20 cellular contexts compared by ENCODE assay signal in genomic region chr1:181095260-181095659, GRCh38. TPM values are rescaled to one million over a fixed set of nuclear protein-coding genes. Genes with fewer than 3 reads are reported as not detected.
A peak's percentile ranks its signal among the peaks of the same experiment; 100 is the strongest.
DNase-seq lines count a peak whose midpoint lies in the region; ATAC-seq and TF ChIP-seq lines count a peak whose summit lies in the region.
"Had no signal": no experiment of that assay in that cellular context is flagged by ENCODE, and none has a peak within 500 bp of the region (broad histone marks: within the 10 kb centered on the region; RNA-seq: fewer than 3 reads in every experiment).

No MANE protein-coding gene starts in this region.

- H3K9me3 Mint-ChIP-seq in MCF 10A (ENCODE audit: unreplicated experiment) (no peaks in the 10 kb centered on the region), brain (peaks cover 0 to 2% (median 0%) of the 10 kb centered on the region in 5 experiments)
- H3K9me3 Mint-ChIP-seq: CD8-positive, alpha-beta memory T cell; WTC11 had no signal

- ATAC-seq in GM18498 (IDR thresholded peaks at IDR 0.05; ENCODE audit: unreplicated experiment) = no peak
- ATAC-seq: activated CD8-positive, alpha-beta T cell treated with anti-CD3 and anti-CD28 coated beads, Interleukin-2, amount 10 ng/mL, durations not matched to agents 7 days and 5 days; Panc1 had no signal

- peaks cover 52% of the 10 kb centered on the region for H3K4me1 ChIP-seq in mammary epithelial cell (ENCODE audit: insufficient read depth, low read length)
- H3K4me1 ChIP-seq in muscle layer of colon (ENCODE audit: insufficient read depth, low read length) = peaks cover 33% of the 10 kb centered on the region

- no peaks in the 10 kb centered on the region for H3K27me3 ChIP-seq in mammary epithelial cell (ENCODE audit: insufficient read depth, low read length)
- no peaks in the 10 kb centered on the region for H3K27me3 ChIP-seq in muscle layer of colon (ENCODE audit: control insufficient read depth in 1 of 2, insufficient read depth in 2 of 2, low read length in 2 of 2)
- H3K27me3 ChIP-seq: tibial artery had no signal

- intact Hi-C loops in MCF 10A (cut with micrococcal nuclease) = no loop called here
- intact Hi-C loops in mammary epithelial cell (cut with micrococcal nuclease) = loop anchor here (10.0 kb wide), 1 partner anchor 460 kb away; the partner anchor contains the start of gene XPR1

- H3K36me3 Mint-ChIP-seq in MCF 10A (ENCODE audit: insufficient read depth, unreplicated experiment) (peaks cover 58% of the 10 kb centered on the region), brain (peaks cover 26% of the 10 kb centered on the region)

- no peak overlapping the region for H2AFZ ChIP-seq in mammary epithelial cell (ENCODE audit: low read depth, low read length)

- no peak overlapping the region for H3K4me3 Mint-ChIP-seq in MCF 10A (ENCODE audit: unreplicated experiment)
- peak overlapping the region; percentile 49 to 86 (median 72) for H3K4me3 Mint-ChIP-seq in brain
- H3K4me3 Mint-ChIP-seq: activated CD8-positive, alpha-beta T cell treated with anti-CD3 and anti-CD28 coated beads, Interleukin-2, amount 10 ng/mL, durations not matched to agents 7 days and 5 days; CD8-positive, alpha-beta memory T cell; WTC11 had no signal

- CTCF ChIA-PET in MCF 10A (lab: Yijun Ruan, JAX) = interaction anchor here (0.6 to 14.1 kb wide), 2 partner anchors 44 to 69 kb away, joined by 3 to 198 read pairs; no protein-coding TSS in a partner anchor
- CTCF ChIA-PET in mammary epithelial cell (lab: Charles Lee; ENCODE audit: low non-redundant PET) = no interaction called here

- H4K20me1 ChIP-seq in mammary epithelial cell (ENCODE audit: insufficient read depth, low read length) = peaks cover 11% of the 10 kb centered on the region

- POLR2A ChIA-PET in MCF 10A (lab: Yijun Ruan, JAX) = interaction anchor here (10.8 to 38.3 kb wide), 3 partner anchors 18 to 75 kb away, joined by 250 to 1402 read pairs (median 1371); partner anchors contain the start of gene STX6

- peaks cover 6% of the 10 kb centered on the region for H3K36me3 ChIP-seq in mammary epithelial cell (ENCODE audit: insufficient read depth, low read length)
- no peaks in the 10 kb centered on the region for H3K36me3 ChIP-seq in muscle layer of colon (ENCODE audit: insufficient read depth, low read length)
- H3K36me3 ChIP-seq: tibial artery had no signal

- peaks cover 43% of the 10 kb centered on the region for H3K79me2 ChIP-seq in mammary epithelial cell (ENCODE audit: insufficient read depth, low read length)

- H3K27ac ChIP-seq in mammary epithelial cell (ENCODE audit: insufficient read depth, low read depth, low read length) = no peak overlapping the region
- peak overlapping the region; percentile 72 for H3K27ac ChIP-seq in muscle layer of colon (ENCODE audit: low read depth, low read length)
- peak overlapping the region; percentile 15 for H3K27ac ChIP-seq in temporal lobe (ENCODE audit: low read depth, low read length)

- TF ChIP-seq CTCF in MCF 10A (IDR thresholded peaks at IDR 0.05; ENCODE audit: unreplicated experiment) (no peak), mammary epithelial cell (conservative IDR thresholded peaks at IDR 0.05 in 1 of 2, IDR thresholded peaks at IDR 0.05 in 1 of 2; ENCODE audit: extremely low read depth in 1 of 2, insufficient read depth in 1 of 2, low read depth in 1 of 2, low read length in 2 of 2) (no peak), brain (conservative IDR thresholded peaks at IDR 0.05) (no peak)

- in situ Hi-C loops in mammary epithelial cell (cut with MboI; ENCODE audit: low sequenced_read_pairs in 2 of 2) = no loop called here

- BruUV-seq in MCF 10A (replicated peaks; lab: Mats Ljungman, UMichigan) (no TSS peak), mammary epithelial cell (replicated peaks; lab: Mats Ljungman, UMichigan) (no TSS peak)

- H3K9me3 ChIP-seq in mammary epithelial cell (replicated peaks; ENCODE audit: insufficient read depth, low read length) = no peaks in the 10 kb centered on the region
- H3K9me3 ChIP-seq in muscle layer of colon (ENCODE audit: low read length) = no peaks in the 10 kb centered on the region
- H3K9me3 ChIP-seq: tibial artery had no signal

- H3K4me1 Mint-ChIP-seq in MCF 10A (ENCODE audit: insufficient read depth, unreplicated experiment) = peaks cover 61% of the 10 kb centered on the region
- H3K4me1 Mint-ChIP-seq in brain = peaks cover 98% of the 10 kb centered on the region

- dilution Hi-C loops in mammary epithelial cell (cut with HindIII; ENCODE audit: low sequenced_read_pairs) = no loop called here

- H3K27me3 Mint-ChIP-seq in MCF 10A (ENCODE audit: insufficient read depth, unreplicated experiment) (no peaks in the 10 kb centered on the region), brain (peaks cover 6% of the 10 kb centered on the region)
- H3K27me3 Mint-ChIP-seq: CD8-positive, alpha-beta memory T cell had no signal

- DNase-seq in MCF 10A (ENCODE audit: unreplicated experiment) (no peak), mammary epithelial cell (no peak), DMS114 treated with DMSO at 0.1 percent for 48 hours (lab: John Stamatoyannopoulos, UW; ENCODE audit: unreplicated experiment) (no peak), NCI-H1436 (lab: John Stamatoyannopoulos, UW) (no peak)
- DNase-seq: activated CD8-positive, alpha-beta T cell treated with anti-CD3 and anti-CD28 coated beads, Interleukin-2, amount 10 ng/mL, durations not matched to agents 7 days and 5 days; amygdala; CD8-positive, alpha-beta memory T cell; cortex of kidney; hippocampal formation; NCI-H2029; NCI-H524 treated with DMSO at 0.1 percent for 48 hours; retina; stimulated activated CD4-positive, alpha-beta T cell treated with anti-CD3 and anti-CD28 coated beads, Interleukin-2, amount 100 ng/mL, for 48 hours had no signal

- no peak overlapping the region for H3K4me2 ChIP-seq in mammary epithelial cell (ENCODE audit: insufficient read depth, low read depth, low read length)

- no peak overlapping the region for H3K4me3 ChIP-seq in mammary epithelial cell (replicated peaks in 1 of 3; ENCODE audit: insufficient read depth in 1 of 3, low read depth in 2 of 3, low read length in 3 of 3)
- no peak overlapping the region for H3K4me3 ChIP-seq in muscle layer of colon (ENCODE audit: low read depth in 1 of 2, low read length in 2 of 2)
- H3K4me3 ChIP-seq: tibial artery had no signal

- WGBS in mammary epithelial cell (ENCODE audit: low coverage, missing lambda C conversion rate) = 95% methylated on average over 8 of the region's 8 CpGs

- H3K9ac ChIP-seq in mammary epithelial cell (ENCODE audit: insufficient read depth, low read length) = no peak overlapping the region
- no peak overlapping the region for H3K9ac ChIP-seq in muscle layer of colon (ENCODE audit: low read length)

- H3K27ac Mint-ChIP-seq in MCF 10A (ENCODE audit: low read depth, unreplicated experiment) (peak overlapping the region; percentile 52), brain (peak overlapping the region; percentile 83 to 96 (median 88))
- H3K27ac Mint-ChIP-seq: activated CD8-positive, alpha-beta T cell treated with anti-CD3 and anti-CD28 coated beads, Interleukin-2, amount 10 ng/mL, durations not matched to agents 7 days and 5 days had no signal

RNA-seq across cellular contexts. Expression of gene IER5, which starts 6.8 kb away (rescaled TPM):
- total RNA-seq in MCF 10A (2022) (47.5 and 49.5 TPM in 2 replicates), mammary epithelial cell (10 to 100 TPM; 16.3 to 37.5 TPM), temporal lobe (17.2 TPM)
- polyA plus RNA-seq in mammary epithelial cell (21.0 TPM), brain (ENCODE audit: insufficient read depth, low read depth, low replicate concordance) (12.4 TPM)
- polyA minus RNA-seq in mammary epithelial cell = 11.8 TPM
